ENCODE assay signal across 1 cellular context in the genomic region with DNA sequence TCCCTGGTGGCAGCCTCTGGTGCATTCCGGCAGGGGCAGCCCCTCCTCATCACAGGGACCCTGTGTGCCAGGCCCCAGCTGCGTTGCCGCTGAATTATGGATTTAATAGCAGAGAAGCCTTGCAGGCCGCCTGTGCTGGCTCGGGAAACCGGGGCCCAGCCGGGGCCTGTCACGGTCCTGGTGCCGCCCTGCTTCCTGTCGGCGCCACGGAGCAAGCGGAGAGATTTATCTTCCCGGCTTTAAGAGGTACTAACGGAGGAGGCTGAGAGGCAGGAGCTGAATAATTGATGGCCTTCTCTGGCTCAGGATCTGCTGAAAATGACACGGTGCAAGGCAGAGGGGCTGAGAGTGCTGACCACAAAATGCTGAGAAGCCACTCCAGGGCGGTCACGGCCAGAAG.
TF ChIP-seq lines count a peak whose summit lies in the region.

No MANE protein-coding gene starts in this region.

TF ChIP-seq in HCT116, 20 proteins besides CTCF, POLR2A, EP300 and RAD21:
- TF ChIP-seq EGR1 (IDR thresholded peaks at IDR 0.05; ENCODE audit: low read depth) (no peak), SP1 (IDR thresholded peaks at IDR 0.05; ENCODE audit: low read depth) (no peak), CEBPB (IDR thresholded peaks at IDR 0.05; ENCODE audit: low read depth) (no peak), EZH2phosphoT487 (IDR thresholded peaks at IDR 0.05; ENCODE audit: borderline replicate concordance) (no peak), EZH2 (IDR thresholded peaks at IDR 0.05) (no peak), ELF1 (IDR thresholded peaks at IDR 0.05; ENCODE audit: borderline replicate concordance, low read depth) (no peak), SIN3A (IDR thresholded peaks at IDR 0.05; ENCODE audit: low read depth) (no peak)
- TF ChIP-seq, protein P1, sequence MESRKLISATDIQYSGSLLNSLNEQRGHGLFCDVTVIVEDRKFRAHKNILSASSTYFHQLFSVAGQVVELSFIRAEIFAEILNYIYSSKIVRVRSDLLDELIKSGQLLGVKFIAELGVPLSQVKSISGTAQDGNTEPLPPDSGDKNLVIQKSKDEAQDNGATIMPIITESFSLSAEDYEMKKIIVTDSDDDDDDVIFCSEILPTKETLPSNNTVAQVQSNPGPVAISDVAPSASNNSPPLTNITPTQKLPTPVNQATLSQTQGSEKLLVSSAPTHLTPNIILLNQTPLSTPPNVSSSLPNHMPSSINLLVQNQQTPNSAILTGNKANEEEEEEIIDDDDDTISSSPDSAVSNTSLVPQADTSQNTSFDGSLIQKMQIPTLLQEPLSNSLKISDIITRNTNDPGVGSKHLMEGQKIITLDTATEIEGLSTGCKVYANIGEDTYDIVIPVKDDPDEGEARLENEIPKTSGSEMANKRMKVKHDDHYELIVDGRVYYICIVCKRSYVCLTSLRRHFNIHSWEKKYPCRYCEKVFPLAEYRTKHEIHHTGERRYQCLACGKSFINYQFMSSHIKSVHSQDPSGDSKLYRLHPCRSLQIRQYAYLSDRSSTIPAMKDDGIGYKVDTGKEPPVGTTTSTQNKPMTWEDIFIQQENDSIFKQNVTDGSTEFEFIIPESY (IDR thresholded peaks at IDR 0.05; ENCODE audit: extremely low read depth, insufficient replicate concordance, low read length), result no peak
- TF ChIP-seq, protein P2, sequence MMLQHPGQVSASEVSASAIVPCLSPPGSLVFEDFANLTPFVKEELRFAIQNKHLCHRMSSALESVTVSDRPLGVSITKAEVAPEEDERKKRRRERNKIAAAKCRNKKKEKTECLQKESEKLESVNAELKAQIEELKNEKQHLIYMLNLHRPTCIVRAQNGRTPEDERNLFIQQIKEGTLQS (IDR thresholded peaks at IDR 0.05), result no peak
- TF ChIP-seq, protein P3, sequence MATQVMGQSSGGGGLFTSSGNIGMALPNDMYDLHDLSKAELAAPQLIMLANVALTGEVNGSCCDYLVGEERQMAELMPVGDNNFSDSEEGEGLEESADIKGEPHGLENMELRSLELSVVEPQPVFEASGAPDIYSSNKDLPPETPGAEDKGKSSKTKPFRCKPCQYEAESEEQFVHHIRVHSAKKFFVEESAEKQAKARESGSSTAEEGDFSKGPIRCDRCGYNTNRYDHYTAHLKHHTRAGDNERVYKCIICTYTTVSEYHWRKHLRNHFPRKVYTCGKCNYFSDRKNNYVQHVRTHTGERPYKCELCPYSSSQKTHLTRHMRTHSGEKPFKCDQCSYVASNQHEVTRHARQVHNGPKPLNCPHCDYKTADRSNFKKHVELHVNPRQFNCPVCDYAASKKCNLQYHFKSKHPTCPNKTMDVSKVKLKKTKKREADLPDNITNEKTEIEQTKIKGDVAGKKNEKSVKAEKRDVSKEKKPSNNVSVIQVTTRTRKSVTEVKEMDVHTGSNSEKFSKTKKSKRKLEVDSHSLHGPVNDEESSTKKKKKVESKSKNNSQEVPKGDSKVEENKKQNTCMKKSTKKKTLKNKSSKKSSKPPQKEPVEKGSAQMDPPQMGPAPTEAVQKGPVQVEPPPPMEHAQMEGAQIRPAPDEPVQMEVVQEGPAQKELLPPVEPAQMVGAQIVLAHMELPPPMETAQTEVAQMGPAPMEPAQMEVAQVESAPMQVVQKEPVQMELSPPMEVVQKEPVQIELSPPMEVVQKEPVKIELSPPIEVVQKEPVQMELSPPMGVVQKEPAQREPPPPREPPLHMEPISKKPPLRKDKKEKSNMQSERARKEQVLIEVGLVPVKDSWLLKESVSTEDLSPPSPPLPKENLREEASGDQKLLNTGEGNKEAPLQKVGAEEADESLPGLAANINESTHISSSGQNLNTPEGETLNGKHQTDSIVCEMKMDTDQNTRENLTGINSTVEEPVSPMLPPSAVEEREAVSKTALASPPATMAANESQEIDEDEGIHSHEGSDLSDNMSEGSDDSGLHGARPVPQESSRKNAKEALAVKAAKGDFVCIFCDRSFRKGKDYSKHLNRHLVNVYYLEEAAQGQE (IDR thresholded peaks at IDR 0.05; ENCODE audit: low read depth), result no peak
- TF ChIP-seq, protein P4, sequence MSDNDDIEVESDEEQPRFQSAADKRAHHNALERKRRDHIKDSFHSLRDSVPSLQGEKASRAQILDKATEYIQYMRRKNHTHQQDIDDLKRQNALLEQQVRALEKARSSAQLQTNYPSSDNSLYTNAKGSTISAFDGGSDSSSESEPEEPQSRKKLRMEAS (IDR thresholded peaks at IDR 0.05), result no peak
TF ChIP-seq in HCT116: peak in this region for 0.
